ENCODE assay signal across 8 cellular contexts in genomic region chr6:30614044-30614842, GRCh38. TPM values are rescaled to one million over a fixed set of nuclear protein-coding genes. Genes with fewer than 3 reads are reported as not detected.
DNase-seq lines count a peak whose midpoint lies in the region.

No MANE protein-coding gene starts in this region.

- peaks cover 47% of the 10 kb centered on the region for H3K4me1 Mint-ChIP-seq in T-helper 1 cell treated with Interleukin-12 subunit alpha and Interleukin-12 subunit beta and Interleukin-4 antibody, amounts not matched to agents 30 μg/mL and 1 μg/mL, for 36 hours (ENCODE audit: low read depth)
- H3K4me1 Mint-ChIP-seq in activated CD4-positive, alpha-beta memory T cell treated with anti-CD3 and anti-CD28 coated beads for 36 hours (ENCODE audit: low read depth), result peaks cover 61% of the 10 kb centered on the region

- H3K4me3 ChIP-seq in iPS-18c (ENCODE audit: insufficient read depth, low read depth, low read length), result peak overlapping the region; percentile 32; the same call in 1 of the 2 replicates

- H3K27ac Mint-ChIP-seq in T-helper 1 cell treated with Interleukin-12 subunit alpha and Interleukin-12 subunit beta and Interleukin-4 antibody, amounts not matched to agents 30 μg/mL and 1 μg/mL, for 36 hours, result peak overlapping the region; percentile 98
- peak overlapping the region; percentile 98 for H3K27ac Mint-ChIP-seq in activated CD4-positive, alpha-beta memory T cell treated with anti-CD3 and anti-CD28 coated beads for 36 hours

- peak overlapping the region; percentile 98 for H3K27ac ChIP-seq in substantia nigra (ENCODE audit: low read depth, low read length, poor library complexity, severe bottlenecking)

- POLR2A ChIA-PET in activated CD4-positive, alpha-beta memory T cell treated with anti-CD3 and anti-CD28 coated beads for 36 hours (lab: Charles Lee), result interaction anchor here (0.7 to 3.7 kb wide), 24 partner anchors 10 to 289 kb away, joined by 3 to 41 read pairs (median 6); partner anchors contain the start of genes ABCF1, C6orf136, FLOT1 and GNL1

- intact Hi-C loops in activated CD4-positive, alpha-beta memory T cell treated with anti-CD3 and anti-CD28 coated beads for 36 hours (cut with micrococcal nuclease), result no loop called here

- CTCF ChIA-PET in activated CD4-positive, alpha-beta memory T cell treated with anti-CD3 and anti-CD28 coated beads for 36 hours (lab: Charles Lee), result interaction anchor here (0.6 to 4.2 kb wide), 19 partner anchors 12 to 261 kb away, joined by 3 to 42 read pairs (median 5); partner anchors contain the start of genes ABCF1 and TUBB

- peak overlapping the region; percentile 95 for H3K4me3 Mint-ChIP-seq in T-helper 1 cell treated with Interleukin-12 subunit alpha and Interleukin-12 subunit beta and Interleukin-4 antibody, amounts not matched to agents 30 μg/mL and 1 μg/mL, for 36 hours
- peak overlapping the region; percentile 97 for H3K4me3 Mint-ChIP-seq in activated CD4-positive, alpha-beta memory T cell treated with anti-CD3 and anti-CD28 coated beads for 36 hours

- DNase-seq in T-helper 1 cell (no peak), substantia nigra (lab: John Stamatoyannopoulos, UW) (peak in 6 of 49 donors; percentile 18 to 58 (median 26)), dedifferentiated amniotic fluid mesenchymal stem cell (ENCODE audit: extremely low spot score) (no peak), NCI-H526 (lab: John Stamatoyannopoulos, UW) (no peak)
- no peak for DNase-seq in activated CD4-positive, alpha-beta memory T cell treated with anti-CD3 and anti-CD28 coated beads for 36 hours
- DNase-seq in stimulated activated CD4-positive, alpha-beta T cell treated with anti-CD3 and anti-CD28 coated beads, Interleukin-15, amount 100 ng/mL, for 24 hours, result no peak

- H3K36me3 Mint-ChIP-seq in T-helper 1 cell treated with Interleukin-12 subunit alpha and Interleukin-12 subunit beta and Interleukin-4 antibody, amounts not matched to agents 30 μg/mL and 1 μg/mL, for 36 hours (ENCODE audit: low read depth), result peaks cover 44% of the 10 kb centered on the region
- peaks cover 70% of the 10 kb centered on the region for H3K36me3 Mint-ChIP-seq in activated CD4-positive, alpha-beta memory T cell treated with anti-CD3 and anti-CD28 coated beads for 36 hours

- no peaks in the 10 kb centered on the region for H3K9me3 Mint-ChIP-seq in T-helper 1 cell treated with Interleukin-12 subunit alpha and Interleukin-12 subunit beta and Interleukin-4 antibody, amounts not matched to agents 30 μg/mL and 1 μg/mL, for 36 hours
- H3K9me3 Mint-ChIP-seq in activated CD4-positive, alpha-beta memory T cell treated with anti-CD3 and anti-CD28 coated beads for 36 hours, result no peaks in the 10 kb centered on the region

- peaks cover 6% of the 10 kb centered on the region for H3K27me3 Mint-ChIP-seq in T-helper 1 cell treated with Interleukin-12 subunit alpha and Interleukin-12 subunit beta and Interleukin-4 antibody, amounts not matched to agents 30 μg/mL and 1 μg/mL, for 36 hours (ENCODE audit: low read depth)
- H3K27me3 Mint-ChIP-seq in activated CD4-positive, alpha-beta memory T cell treated with anti-CD3 and anti-CD28 coated beads for 36 hours, result peaks cover 5% of the 10 kb centered on the region

- no peaks in the 10 kb centered on the region for H3K9me3 ChIP-seq in iPS-18c (ENCODE audit: control insufficient read depth, insufficient read depth, low read length)

RNA-seq across cellular contexts. Expression of gene PPP1R10, which starts 2.8 kb away (rescaled TPM):
- total RNA-seq in activated CD4-positive, alpha-beta memory T cell treated with anti-CD3 and anti-CD28 coated beads for 36 hours, result 10 to 100 TPM; 64.5 to 67.4 TPM

RNA-seq across cellular contexts. Expression of gene MRPS18B, which starts 3.4 kb away (rescaled TPM):
- total RNA-seq in activated CD4-positive, alpha-beta memory T cell treated with anti-CD3 and anti-CD28 coated beads for 36 hours, result 10 to 100 TPM; 90.9 to 95.3 TPM

RNA-seq across cellular contexts. Expression of gene ATAT1, which starts 12.4 kb away (rescaled TPM):
- total RNA-seq in activated CD4-positive, alpha-beta memory T cell treated with anti-CD3 and anti-CD28 coated beads for 36 hours, result 1 to 10 TPM; 7.6 to 8.7 TPM

RNA-seq across cellular contexts. Expression of gene C6orf136, which starts 32.7 kb away (rescaled TPM):
- 10 to 100 TPM; 32.7 to 37.5 TPM for total RNA-seq in activated CD4-positive, alpha-beta memory T cell treated with anti-CD3 and anti-CD28 coated beads for 36 hours

RNA-seq across cellular contexts. Expression of gene ABCF1, which starts 43.0 kb away (rescaled TPM):
- 10 to 100 TPM; 87.0 to 87.1 TPM for total RNA-seq in activated CD4-positive, alpha-beta memory T cell treated with anti-CD3 and anti-CD28 coated beads for 36 hours
